9 cellular contexts compared by ENCODE assay signal in genomic region chr19:47210180-47210490, GRCh38. TPM values are rescaled to one million over a fixed set of nuclear protein-coding genes. Genes with fewer than 3 reads are reported as not detected.
DNase-seq lines count a peak whose midpoint lies in the region; ATAC-seq and TF ChIP-seq lines count a peak whose summit lies in the region.
"Had no signal": no experiment of that assay in that cellular context is flagged by ENCODE, and none has a peak within 500 bp of the region (broad histone marks: within the 10 kb centered on the region; RNA-seq: fewer than 3 reads in every experiment).

No MANE protein-coding gene starts in this region.

- H3K9me3 Mint-ChIP-seq in activated CD8-positive, alpha-beta T cell treated with anti-CD3 and anti-CD28 coated beads, Interleukin-2, amount 10 ng/mL, durations not matched to agents 7 days and 5 days (ENCODE audit: insufficient read depth) = no peaks in the 10 kb centered on the region
- no peaks in the 10 kb centered on the region for H3K9me3 Mint-ChIP-seq in MCF 10A (ENCODE audit: unreplicated experiment)
- H3K9me3 Mint-ChIP-seq: stimulated activated naive CD8-positive, alpha-beta T cell treated with anti-CD3 and anti-CD28 coated beads, Interleukin-15, Interleukin-2, amounts not matched to agents 100 ng/mL and 50 ng/mL, for 24 hours had no signal

- intact Hi-C loops in Right ventricle myocardium inferior (cut with DNase I) = loop anchor here (1.0 kb wide), 1 partner anchor 34 kb away; no protein-coding TSS in a partner anchor
- intact Hi-C loops in MCF 10A (cut with micrococcal nuclease) = loop anchor here (1.0 kb wide), 2 partner anchors 16 to 34 kb away; no protein-coding TSS in a partner anchor

- ATAC-seq in Right ventricle myocardium inferior (no peak), HG03378 (IDR thresholded peaks at IDR 0.05; ENCODE audit: unreplicated experiment) (no peak)
- no peak for ATAC-seq in activated CD8-positive, alpha-beta T cell treated with anti-CD3 and anti-CD28 coated beads, Interleukin-2, amount 10 ng/mL, durations not matched to agents 7 days and 5 days

- no TSS peak for BruUV-seq in MCF 10A (replicated peaks; lab: Mats Ljungman, UMichigan)

- CTCF ChIA-PET in activated CD8-positive, alpha-beta T cell treated with anti-CD3 and anti-CD28 coated beads, Interleukin-2, amount 10 ng/mL, durations not matched to agents 7 days and 5 days (lab: Charles Lee) = interaction anchor here (0.9 to 11.3 kb wide), 29 partner anchors 9 to 197 kb away, joined by 4 to 484 read pairs (median 9); partner anchors contain the start of genes CCDC9, SAE1 and ZC3H4
- CTCF ChIA-PET in MCF 10A (lab: Yijun Ruan, JAX) = interaction anchor here (0.5 to 10.9 kb wide), 25 partner anchors 9 to 394 kb away, joined by 3 to 292 read pairs (median 4); partner anchors contain the start of gene CCDC9

- no peak overlapping the region for H3K4me3 Mint-ChIP-seq in activated CD8-positive, alpha-beta T cell treated with anti-CD3 and anti-CD28 coated beads, Interleukin-2, amount 10 ng/mL, durations not matched to agents 7 days and 5 days
- H3K4me3 Mint-ChIP-seq in MCF 10A (ENCODE audit: unreplicated experiment) = no peak overlapping the region

- no peak for DNase-seq in right atrium auricular region (ENCODE audit: low spot score)
- DNase-seq in Right ventricle myocardium inferior (ENCODE audit: missing footprints) = no peak
- DNase-seq in activated CD8-positive, alpha-beta T cell treated with anti-CD3 and anti-CD28 coated beads, Interleukin-2, amount 10 ng/mL, durations not matched to agents 7 days and 5 days = no peak
- no peak for DNase-seq in substantia nigra (lab: John Stamatoyannopoulos, UW)
- no peak for DNase-seq in MCF 10A (ENCODE audit: unreplicated experiment)
- DNase-seq in T-helper 2 cell = no peak

- POLR2A ChIA-PET in activated CD8-positive, alpha-beta T cell treated with anti-CD3 and anti-CD28 coated beads, Interleukin-2, amount 10 ng/mL, durations not matched to agents 7 days and 5 days (lab: Charles Lee) = interaction anchor here (1.0 to 4.4 kb wide), 9 partner anchors 10 to 103 kb away, joined by 3 to 39 read pairs (median 4); partner anchors contain the start of genes CCDC9 and ZC3H4
- POLR2A ChIA-PET in MCF 10A (lab: Yijun Ruan, JAX) = interaction anchor here (0.6 to 4.6 kb wide), 14 partner anchors 16 to 79 kb away, joined by 3 to 75 read pairs (median 4); partner anchors contain the start of genes CCDC9 and SAE1

- H3K27me3 Mint-ChIP-seq in activated CD8-positive, alpha-beta T cell treated with anti-CD3 and anti-CD28 coated beads, Interleukin-2, amount 10 ng/mL, durations not matched to agents 7 days and 5 days (ENCODE audit: low read depth) = no peaks in the 10 kb centered on the region
- no peaks in the 10 kb centered on the region for H3K27me3 Mint-ChIP-seq in MCF 10A (ENCODE audit: insufficient read depth, unreplicated experiment)
- H3K27me3 Mint-ChIP-seq: stimulated activated naive CD8-positive, alpha-beta T cell treated with anti-CD3 and anti-CD28 coated beads, Interleukin-15, Interleukin-2, amounts not matched to agents 100 ng/mL and 50 ng/mL, for 24 hours had no signal

- TF ChIP-seq CTCF in right atrium auricular region (IDR thresholded peaks at IDR 0.05) (no peak), MCF 10A (IDR thresholded peaks at IDR 0.05; ENCODE audit: unreplicated experiment) (no peak)

- H3K36me3 Mint-ChIP-seq in activated CD8-positive, alpha-beta T cell treated with anti-CD3 and anti-CD28 coated beads, Interleukin-2, amount 10 ng/mL, durations not matched to agents 7 days and 5 days (ENCODE audit: low read depth) = peaks cover 51% of the 10 kb centered on the region
- peaks cover 47% of the 10 kb centered on the region for H3K36me3 Mint-ChIP-seq in MCF 10A (ENCODE audit: insufficient read depth, unreplicated experiment)

- H3K36me3 ChIP-seq in right atrium auricular region (peaks cover 12% of the 10 kb centered on the region), mesodermal cell (ENCODE audit: control insufficient read depth, insufficient read depth, low read length) (peaks cover 70% of the 10 kb centered on the region)

- no peaks in the 10 kb centered on the region for H3K9me3 ChIP-seq in right atrium auricular region
- no peaks in the 10 kb centered on the region for H3K9me3 ChIP-seq in mesodermal cell (ENCODE audit: control insufficient read depth, low read length)

- peak overlapping the region; percentile 59 to 70 for H3K27ac ChIP-seq in right atrium auricular region
- H3K27ac ChIP-seq in mesodermal cell (ENCODE audit: low read depth, low read length, severe bottlenecking) = peak overlapping the region; percentile 64
- no peak overlapping the region for H3K27ac ChIP-seq in substantia nigra (ENCODE audit: low read depth, low read length, poor library complexity, severe bottlenecking)

- H3K4me3 ChIP-seq in right atrium auricular region = no peak overlapping the region
- no peak overlapping the region for H3K4me3 ChIP-seq in mesodermal cell (ENCODE audit: extremely low read depth, insufficient read depth, low read length, poor library complexity, severe bottlenecking)

- H3K27me3 ChIP-seq in right atrium auricular region = no peaks in the 10 kb centered on the region

- H3K4me1 ChIP-seq in right atrium auricular region (peaks cover 0 to 22% of the 10 kb centered on the region in 2 donors), mesodermal cell (ENCODE audit: control insufficient read depth, insufficient read depth, low read length, poor library complexity, severe bottlenecking) (peaks cover 7% of the 10 kb centered on the region)

- H3K4me1 Mint-ChIP-seq in activated CD8-positive, alpha-beta T cell treated with anti-CD3 and anti-CD28 coated beads, Interleukin-2, amount 10 ng/mL, durations not matched to agents 7 days and 5 days (ENCODE audit: low read depth) = peaks cover 19% of the 10 kb centered on the region
- H3K4me1 Mint-ChIP-seq in MCF 10A (ENCODE audit: insufficient read depth, unreplicated experiment) = peaks cover 7% of the 10 kb centered on the region

- peak overlapping the region; percentile 91 for H3K27ac Mint-ChIP-seq in activated CD8-positive, alpha-beta T cell treated with anti-CD3 and anti-CD28 coated beads, Interleukin-2, amount 10 ng/mL, durations not matched to agents 7 days and 5 days
- H3K27ac Mint-ChIP-seq in MCF 10A (ENCODE audit: low read depth, unreplicated experiment) = no peak overlapping the region

RNA-seq across cellular contexts. Expression of gene BBC3, which starts 20.9 kb away (rescaled TPM):
- total RNA-seq in right atrium auricular region (1 to 10 TPM; 2.5 to 2.9 TPM), Right ventricle myocardium inferior (5.0 TPM), MCF 10A (2022) (16.2 and 19.6 TPM in 2 replicates)
- 10 to 100 TPM; 15.7 to 16.8 TPM for total RNA-seq in activated CD8-positive, alpha-beta T cell treated with anti-CD3 and anti-CD28 coated beads, Interleukin-2, amount 10 ng/mL, durations not matched to agents 7 days and 5 days
- 35.3 TPM for polyA plus RNA-seq in mesodermal cell (2013, experiment 1 of 2)
- polyA plus RNA-seq in mesodermal cell (2013, experiment 2 of 2) = 24.8 TPM

RNA-seq across cellular contexts. Expression of gene CCDC9, which starts 46.2 kb away (rescaled TPM):
- 10 to 100 TPM in 1 of 2 donors, 1 to 10 TPM in 1; 9.2 to 11.9 TPM for total RNA-seq in right atrium auricular region
- total RNA-seq in Right ventricle myocardium inferior = 21.2 TPM
- 10 to 100 TPM; 30.0 to 32.1 TPM for total RNA-seq in activated CD8-positive, alpha-beta T cell treated with anti-CD3 and anti-CD28 coated beads, Interleukin-2, amount 10 ng/mL, durations not matched to agents 7 days and 5 days
- 24.1 TPM for polyA plus RNA-seq in mesodermal cell (2013, experiment 1 of 2)
- 20.9 TPM for polyA plus RNA-seq in mesodermal cell (2013, experiment 2 of 2)
- 35.0 and 39.0 TPM in 2 replicates for total RNA-seq in MCF 10A (2022)
